Comparison of ENCODE assay signal across 8 cellular contexts in genomic region chr21:33268736-33269441, GRCh38.
DNase-seq lines count a peak whose midpoint lies in the region; ATAC-seq lines count a peak whose summit lies in the region.

No MANE protein-coding gene starts in this region.

- peaks cover 15% of the 10 kb centered on the region for H3K36me3 ChIP-seq in effector memory CD4-positive, alpha-beta T cell (ENCODE audit: control insufficient read depth, insufficient read depth, low read length)

- peak overlapping the region; percentile 9 for H3K4me3 ChIP-seq in effector memory CD4-positive, alpha-beta T cell (ENCODE audit: insufficient read depth, low read depth, low read length, poor library complexity, severe bottlenecking)

- H3K27ac ChIP-seq in effector memory CD4-positive, alpha-beta T cell (ENCODE audit: insufficient read depth, low read length, poor library complexity, severe bottlenecking) = peak overlapping the region; percentile 54

- H3K9me3 ChIP-seq in effector memory CD4-positive, alpha-beta T cell (ENCODE audit: control insufficient read depth, low read length) = no peaks in the 10 kb centered on the region

- ATAC-seq in GM19467 (IDR thresholded peaks at IDR 0.05; ENCODE audit: unreplicated experiment) = peak; percentile 51
- ATAC-seq in HG03520 (IDR thresholded peaks at IDR 0.05; ENCODE audit: unreplicated experiment) = peak; percentile 38
- peak; percentile 60 for ATAC-seq in stimulated activated naive CD8-positive, alpha-beta T cell treated with anti-CD3 and anti-CD28 coated beads, Interleukin-15, Interleukin-2, amounts not matched to agents 100 U/mL and 50 U/mL, for 24 hours

- H3K4me1 ChIP-seq in effector memory CD4-positive, alpha-beta T cell (ENCODE audit: control insufficient read depth, insufficient read depth, low read length, poor library complexity, severe bottlenecking) = peaks cover 27% of the 10 kb centered on the region

- no peaks in the 10 kb centered on the region for H3K27me3 ChIP-seq in effector memory CD4-positive, alpha-beta T cell (replicated peaks; ENCODE audit: control insufficient read depth, insufficient read depth, low read length, poor library complexity, severe bottlenecking)

- DNase-seq in DMS53 treated with DMSO at 0.1 percent for 48 hours (lab: John Stamatoyannopoulos, UW; ENCODE audit: unreplicated experiment) (peak; percentile 87), T follicular helper cell (ENCODE audit: low read depth) (peak; percentile 43), AG08396 (ENCODE audit: low spot score) (no peak), activated gamma-delta T cell treated with Interleukin-2 at 50 U/mL for 16 hours (no peak)
- DNase-seq in effector memory CD4-positive, alpha-beta T cell = peak; percentile 11 to 30 (median 27)
- peak; percentile 44 for DNase-seq in stimulated activated naive CD8-positive, alpha-beta T cell treated with anti-CD3 and anti-CD28 coated beads, Interleukin-15, Interleukin-2, amounts not matched to agents 100 U/mL and 50 U/mL, for 24 hours

Comparison
In these comparisons a context has a peak if more than half of its experiments do, and no peak if none do; other contexts are left out.
1. DNase-seq: peak in DMS53 treated with DMSO at 0.1 percent for 48 hours (single experiment), T follicular helper cell (single experiment), effector memory CD4-positive, alpha-beta T cell (3 of 3) and stimulated activated naive CD8-positive, alpha-beta T cell treated with anti-CD3 and anti-CD28 coated beads, Interleukin-15, Interleukin-2, amounts not matched to agents 100 U/mL and 50 U/mL, for 24 hours (single experiment); none in AG08396 (single experiment) and activated gamma-delta T cell treated with Interleukin-2 at 50 U/mL for 16 hours (single experiment).
2. Peak in every context shown above with its lines, with median percentiles within 50 percentile points of each other: ATAC-seq.